ENCODE assay signal across 14 cellular contexts in the genomic region with DNA sequence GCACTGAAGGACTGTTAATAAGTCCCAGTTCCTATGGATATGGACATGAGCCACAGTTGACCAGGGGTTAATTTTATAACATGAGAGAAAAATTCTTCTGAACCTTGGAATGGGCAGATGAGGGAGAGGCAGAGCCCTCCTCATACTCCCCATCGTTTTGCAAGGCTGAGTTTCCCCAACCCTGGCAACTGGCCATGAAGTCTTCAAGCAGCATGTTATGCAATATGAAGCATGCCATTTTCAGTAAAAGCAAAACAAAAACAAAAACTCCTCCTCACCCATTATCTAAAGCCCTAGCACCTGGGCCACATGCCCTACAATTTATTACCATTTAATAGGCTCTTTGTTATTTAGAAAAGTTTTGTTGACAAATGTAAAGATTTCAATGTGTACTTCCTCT.
DNase-seq lines count a peak whose midpoint lies in the region; ATAC-seq, FAIRE-seq and TF ChIP-seq lines count a peak whose summit lies in the region.
"Had no signal": no experiment of that assay in that cellular context is flagged by ENCODE, and none has a peak within 500 bp of the region (broad histone marks: within the 10 kb centered on the region; RNA-seq: fewer than 3 reads in every experiment).

No MANE protein-coding gene starts in this region.

- H3K36me3 Mint-ChIP-seq in H9 (ENCODE audit: insufficient read depth in 1 of 3, low read depth in 3 of 3): peaks cover 4 to 23% (median 18%) of the 10 kb centered on the region in 3 experiments; a peak in 6 of 7 replicates
- H3K36me3 Mint-ChIP-seq: activated naive CD8-positive, alpha-beta T cell treated with anti-CD3 and anti-CD28 coated beads for 36 hours had no signal

- no peaks in the 10 kb centered on the region for H3K27me3 Mint-ChIP-seq in H9 (ENCODE audit: low read depth)
- H3K27me3 Mint-ChIP-seq: activated naive CD8-positive, alpha-beta T cell treated with anti-CD3 and anti-CD28 coated beads for 36 hours had no signal

- no peak overlapping the region for H2BK5ac ChIP-seq in H9 (ENCODE audit: insufficient read length, low read length)

- no peak overlapping the region for H2BK20ac ChIP-seq in H9 (ENCODE audit: low read depth, low read length, poor library complexity, severe bottlenecking)

- H3K14ac ChIP-seq in H9 (ENCODE audit: insufficient read depth, low read length): no peak overlapping the region

- no peak overlapping the region for H4K91ac ChIP-seq in H9 (ENCODE audit: insufficient read length, low read depth, low read length)

- no peak overlapping the region for H2AK5ac ChIP-seq in H9 (ENCODE audit: insufficient read length, low read length)

- peak overlapping the region; percentile 30 for H3K4me2 ChIP-seq in H9 (ENCODE audit: insufficient read depth, insufficient read length, low read length)

- H3K4me3 Mint-ChIP-seq in H9: peak overlapping the region in 1 of 2 experiments; percentile 56; a peak in 3 of 5 replicates
- H3K4me3 Mint-ChIP-seq: activated naive CD8-positive, alpha-beta T cell treated with anti-CD3 and anti-CD28 coated beads for 36 hours had no signal

- WGBS in H9 (ENCODE audit: extremely low coverage, insufficient read length, low lambda C conversion rate): no CpG with 5 or more reads among the region's 1 CpG
- WGBS in sigmoid colon, 2 donors: 6 to 48% methylated on average over 1 of the region's 1 CpG

- no peak overlapping the region for H2AFZ ChIP-seq in H9 (ENCODE audit: low read length)

- TF ChIP-seq EP300 in sigmoid colon (IDR thresholded peaks at IDR 0.05): no peak

- H2BK120ac ChIP-seq in H9 (ENCODE audit: low read depth, low read length, poor library complexity, severe bottlenecking): no peak overlapping the region

- H3K18ac ChIP-seq in H9 (ENCODE audit: insufficient read length, low read depth, low read length): no peak overlapping the region

- no peak overlapping the region for H2BK12ac ChIP-seq in H9 (ENCODE audit: insufficient read length, low read depth, low read length)

- peak in 1 of 2 donors; percentile 31 for ATAC-seq in left cardiac atrium

- H3T11ph ChIP-seq in H9 (ENCODE audit: low read length): no peak overlapping the region

- no peaks in the 10 kb centered on the region for H3K36me3 ChIP-seq in sigmoid colon

- H3K27ac Mint-ChIP-seq in H9: peak overlapping the region; percentile 27 to 98 (median 72); a peak in 5 of 7 replicates
- H3K27ac Mint-ChIP-seq: activated naive CD8-positive, alpha-beta T cell treated with anti-CD3 and anti-CD28 coated beads for 36 hours had no signal

- intact Hi-C loops in left cardiac atrium (cut with DNase I): no loop called here
- intact Hi-C loops in sigmoid colon (cut with DNase I): no loop called here

- no peak overlapping the region for H4K5ac ChIP-seq in H9 (ENCODE audit: insufficient read length, low read depth, low read length)

- H3K27ac ChIP-seq in H9 (ENCODE audit: insufficient read length, low read depth, low read length): peak overlapping the region; percentile 70
- H3K27ac ChIP-seq in sigmoid colon: no peak overlapping the region
- H3K27ac ChIP-seq: coronary artery had no signal

- H3K4me1 ChIP-seq in H9 (ENCODE audit: insufficient read depth, low read length) (peaks cover 32% of the 10 kb centered on the region), sigmoid colon (peaks cover 0 to 7% (median 4%) of the 10 kb centered on the region in 4 donors)

- peaks cover 11% of the 10 kb centered on the region for H3K79me1 ChIP-seq in H9 (ENCODE audit: insufficient read depth, low read depth, low read length, poor library complexity, severe bottlenecking)

- H3K23me2 ChIP-seq in H9 (ENCODE audit: insufficient read length, low read depth, low read length, poor library complexity, severe bottlenecking): no peaks in the 10 kb centered on the region

- peaks cover 83 to 90% of the 10 kb centered on the region in 2 experiments for H3K4me1 Mint-ChIP-seq in H9
- H3K4me1 Mint-ChIP-seq: activated naive CD8-positive, alpha-beta T cell treated with anti-CD3 and anti-CD28 coated beads for 36 hours had no signal

- no peak overlapping the region for H2BK15ac ChIP-seq in H9 (ENCODE audit: low read depth, low read length)

- no peak overlapping the region for H3K4me3 ChIP-seq in sigmoid colon
- H3K4me3 ChIP-seq: coronary artery had no signal

- H4K20me1 ChIP-seq in H9 (ENCODE audit: control insufficient read depth, insufficient read depth, insufficient read length): peaks cover 4% of the 10 kb centered on the region

- TF ChIP-seq POLR2A in sigmoid colon (IDR thresholded peaks at IDR 0.05): no peak

- H3K56ac ChIP-seq in H9 (ENCODE audit: insufficient read length, low read depth, low read length): no peak overlapping the region

- H3K9me3 Mint-ChIP-seq in H9: no peaks in the 10 kb centered on the region
- H3K9me3 Mint-ChIP-seq: activated naive CD8-positive, alpha-beta T cell treated with anti-CD3 and anti-CD28 coated beads for 36 hours had no signal

- H3K9ac ChIP-seq in H9 (ENCODE audit: extremely low read depth, insufficient read length, low read length): no peak overlapping the region

- H4K8ac ChIP-seq in H9 (replicated peaks; ENCODE audit: insufficient read length, low read depth, low read length): no peak overlapping the region

- no peak overlapping the region for H3K23ac ChIP-seq in H9 (ENCODE audit: insufficient read length, low read depth, low read length)

- H3K4ac ChIP-seq in H9 (ENCODE audit: low read depth, low read length): no peak overlapping the region

- H3K79me2 ChIP-seq in H9 (ENCODE audit: insufficient read depth, low read length): peaks cover 60% of the 10 kb centered on the region; the same call in 1 of the 2 replicates

- TF ChIP-seq CTCF in H9 (conservative IDR thresholded peaks at IDR 0.05) (no peak), sigmoid colon (IDR thresholded peaks at IDR 0.05) (no peak), D721Med (IDR thresholded peaks at IDR 0.05; ENCODE audit: insufficient read depth, missing control alignments) (no peak)

- no peak for FAIRE-seq in D721Med (lab: Jason Lieb, UNC)

- no peak for DNase-seq in H9
- DNase-seq in NCI-H226: peak; percentile 7
- DNase-seq in left cardiac atrium: peak; percentile 53
- peak; percentile 80 for DNase-seq in sigmoid colon
- DNase-seq in activated CD4-positive, alpha-beta T cell treated with anti-CD3 and anti-CD28 coated beads, Interleukin-2, amount 50 U/mL, for 48 hours: no peak
- no peak for DNase-seq in NCI-H69 (lab: John Stamatoyannopoulos, UW)
- no peak for DNase-seq in RPMI8226
- no peak for DNase-seq in D721Med (ENCODE audit: insufficient read length, low spot score)
- DNase-seq: activated CD4-positive, CD25-positive, alpha-beta regulatory T cell; activated naive CD8-positive, alpha-beta T cell treated with anti-CD3 and anti-CD28 coated beads for 36 hours; NCI-H2081; retina; stimulated activated naive CD4-positive, alpha-beta T cell had no signal

- H3K9me3 ChIP-seq in H9 (ENCODE audit: control insufficient read depth, low read depth, low read length): no peaks in the 10 kb centered on the region
- no peaks in the 10 kb centered on the region for H3K9me3 ChIP-seq in sigmoid colon

- H3K27me3 ChIP-seq in H9 (ENCODE audit: insufficient read depth, low read length): no peaks in the 10 kb centered on the region
- no peaks in the 10 kb centered on the region for H3K27me3 ChIP-seq in sigmoid colon

Comparison
In these comparisons a context has a peak if more than half of its experiments do, and no peak if none do; other contexts are left out.
1. DNase-seq: peak in NCI-H226 (single experiment), left cardiac atrium (single experiment) and sigmoid colon (single experiment); none in H9 (single experiment), activated CD4-positive, alpha-beta T cell treated with anti-CD3 and anti-CD28 coated beads, Interleukin-2, amount 50 U/mL, for 48 hours (0 of 2), NCI-H69 (single experiment), RPMI8226 (single experiment) and D721Med (single experiment).